Comparison of ENCODE assay signal across 14 cellular contexts in the genomic region with DNA sequence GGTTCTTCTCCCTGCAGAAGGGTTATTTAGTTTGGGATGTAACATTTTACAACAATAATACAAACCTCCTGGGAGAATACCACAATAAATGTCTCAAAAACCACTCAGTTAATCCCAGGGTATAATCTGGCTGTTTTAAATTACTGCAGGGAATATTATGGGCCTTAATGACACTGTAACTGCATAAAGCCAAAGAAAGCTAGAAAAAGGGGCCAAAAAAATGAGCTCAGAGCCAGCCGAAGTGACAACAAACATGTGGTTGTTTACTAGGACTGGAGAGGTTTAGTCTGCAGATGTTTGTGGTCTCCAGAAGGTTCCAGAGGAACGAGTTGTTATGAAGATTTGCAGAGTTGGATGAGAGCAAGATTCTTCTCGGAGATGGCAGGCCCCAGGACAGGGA.
"Had no signal": no experiment of that assay in that cellular context is flagged by ENCODE, and none has a peak within 500 bp of the region (broad histone marks: within the 10 kb centered on the region; RNA-seq: fewer than 3 reads in every experiment).

No MANE protein-coding gene starts in this region.

- H3K36me3 ChIP-seq: gastrocnemius medialis, left lung, thyroid gland had no signal

- H3K4me3 Mint-ChIP-seq: naive B cell had no signal

- ATAC-seq: gastrocnemius medialis, heart right ventricle had no signal

- H3K4me1 Mint-ChIP-seq: naive B cell had no signal

- H3K27ac Mint-ChIP-seq: activated T-helper 2 cell treated with anti-CD3 and anti-CD28 coated beads, Interferon-gamma antibody, Interleukin-2, Interleukin-4, amounts not matched to agents 10 μg/mL and 5 μg/mL and 100 μg/mL, durations not matched to agents 14 hours and 24 hours and 36 hours had no signal

- H3K9me3 ChIP-seq: gastrocnemius medialis, thyroid gland had no signal

- H2AFZ ChIP-seq: parathyroid adenoma had no signal

- H3K27me3 ChIP-seq: esophagus muscularis mucosa, gastrocnemius medialis, heart right ventricle, left lung, thyroid gland had no signal

- H3K4me1 ChIP-seq: esophagus muscularis mucosa, gastrocnemius medialis, heart right ventricle, left lung, parathyroid adenoma, thyroid gland had no signal

- H3K4me3 ChIP-seq: esophagus muscularis mucosa, gastrocnemius medialis, heart right ventricle, left lung, thyroid gland had no signal

- DNase-seq: activated CD4-positive, alpha-beta T cell treated with anti-CD3 and anti-CD28 coated beads for 48 hours; activated CD8-positive, alpha-beta memory T cell treated with anti-CD3 and anti-CD28 coated beads for 24 hours; activated naive CD4-positive, alpha-beta T cell treated with anti-CD3 and anti-CD28 coated beads, Interleukin-2, amount 50 U/mL, for 16 hours; activated T-cell treated with anti-CD3 and anti-CD28 coated beads for 4 hours; amniotic stem cell; gastrocnemius medialis; heart right ventricle; left lung; naive B cell; retina; thyroid gland had no signal

- H3K9ac ChIP-seq: parathyroid adenoma had no signal

- H3K27ac ChIP-seq: esophagus muscularis mucosa, gastrocnemius medialis, heart right ventricle, left lung, parathyroid adenoma, thyroid gland had no signal

- H3K79me2 ChIP-seq: parathyroid adenoma had no signal

- H3K27me3 Mint-ChIP-seq: naive B cell had no signal
